In the genomic region with DNA sequence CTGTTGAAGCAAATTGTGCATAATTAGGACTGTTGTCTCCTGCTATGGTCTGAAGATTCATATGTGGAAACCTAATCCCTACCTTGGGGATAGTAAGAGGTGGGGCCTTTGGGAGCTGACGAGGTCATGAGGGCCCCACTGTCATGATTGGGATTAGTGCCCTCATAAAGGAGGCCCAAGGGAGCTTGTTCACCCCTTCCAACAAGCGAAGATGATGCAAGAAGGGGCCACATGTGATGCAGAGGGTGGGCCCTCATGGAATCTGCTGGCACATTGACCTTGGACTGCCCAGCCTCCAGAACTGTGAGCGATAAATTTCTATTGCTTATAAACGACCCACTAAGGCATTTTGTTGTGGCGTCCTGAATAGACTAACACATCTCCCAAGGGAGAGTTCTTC, we compare ENCODE assay signal across 18 cellular contexts. TPM values are rescaled to one million over a fixed set of nuclear protein-coding genes. Genes with fewer than 3 reads are reported as not detected.
"Had no signal": no experiment of that assay in that cellular context is flagged by ENCODE, and none has a peak within 500 bp of the region (broad histone marks: within the 10 kb centered on the region; RNA-seq: fewer than 3 reads in every experiment).

No MANE protein-coding gene starts in this region.

- FAIRE-seq: RCC 7860 had no signal

- DNase-seq: KBM-7, NCI-H1092, NCI-H1105 treated with DMSO at 0.1 percent for 48 hours, NCI-H1417 treated with DMSO at 0.1 percent for 48 hours, NCI-H1930, NCI-H2081, NCI-H2107, NCI-H226, NCI-H510A, NCI-H524 treated with DMSO at 0.1 percent for 48 hours, SHP77, SK-N-SH, SW 1271, T-cell had no signal

- H3K4me3 Mint-ChIP-seq: IgD-negative memory B cell; T-cell; T-helper 1 cell treated with Interleukin-12 subunit alpha and Interleukin-12 subunit beta and Interleukin-4 antibody, amounts not matched to agents 30 μg/mL and 1 μg/mL, for 36 hours had no signal

- H3K9me2 ChIP-seq: SK-N-SH had no signal

- H3K9me3 Mint-ChIP-seq: T-helper 1 cell treated with Interleukin-12 subunit alpha and Interleukin-12 subunit beta and Interleukin-4 antibody, amounts not matched to agents 30 μg/mL and 1 μg/mL, for 36 hours had no signal

- H3K27ac ChIP-seq: RWPE1 had no signal

- H3K36me3 Mint-ChIP-seq: T-cell had no signal

- H3K9me3 ChIP-seq: SK-N-SH had no signal

- H3K9ac ChIP-seq: SK-N-SH had no signal

- H3K4me1 Mint-ChIP-seq: T-cell had no signal

- H3K27ac Mint-ChIP-seq: IgD-negative memory B cell; T-cell; T-helper 1 cell treated with Interleukin-12 subunit alpha and Interleukin-12 subunit beta and Interleukin-4 antibody, amounts not matched to agents 30 μg/mL and 1 μg/mL, for 36 hours had no signal

- H3K4me2 ChIP-seq: SK-N-SH had no signal

- ATAC-seq: T-cell had no signal

RNA-seq across cellular contexts. Expression of gene TMEM132B, which starts 25.6 kb away (rescaled TPM):
- polyA plus RNA-seq: IgD-negative memory B cell had no signal
